ENCODE assay signal across 23 cellular contexts in the genomic region with DNA sequence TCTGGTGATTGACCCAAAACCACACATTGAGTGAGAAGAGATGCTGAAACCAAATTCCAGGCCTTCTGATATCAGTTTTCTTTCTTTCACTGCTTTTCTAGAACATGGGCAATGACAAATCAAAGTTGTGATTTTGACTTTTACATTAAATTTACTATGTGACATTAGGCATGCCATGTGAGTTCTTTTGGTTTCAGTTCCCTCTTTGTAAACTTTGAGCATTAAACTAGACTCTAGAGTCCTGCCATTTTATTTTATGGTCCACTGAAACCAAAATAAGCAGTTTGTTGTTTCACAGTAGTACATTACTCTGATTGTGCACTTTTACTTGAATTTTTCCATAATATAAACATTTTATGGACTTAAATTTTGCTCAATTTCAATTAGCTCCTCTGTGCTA.
DNase-seq lines count a peak whose midpoint lies in the region; ATAC-seq, FAIRE-seq and TF ChIP-seq lines count a peak whose summit lies in the region.
"Had no signal": no experiment of that assay in that cellular context is flagged by ENCODE, and none has a peak within 500 bp of the region (broad histone marks: within the 10 kb centered on the region; RNA-seq: fewer than 3 reads in every experiment).

No MANE protein-coding gene starts in this region.

- no peaks in the 10 kb centered on the region for H3K9me3 ChIP-seq in GM12878 (replicated peaks; ENCODE audit: control insufficient read depth, insufficient read depth, low read length)
- no peaks in the 10 kb centered on the region for H3K9me3 ChIP-seq in right atrium auricular region
- H3K9me3 ChIP-seq: gastrocnemius medialis, mucosa of descending colon, vagina had no signal

- H3K27ac ChIP-seq in GM12878 (ENCODE audit: control insufficient read depth, insufficient read depth), result no peak overlapping the region
- H3K27ac ChIP-seq in right atrium auricular region, result no peak overlapping the region
- H3K27ac ChIP-seq: gastrocnemius medialis, KMS-11, PC-9, vagina had no signal

- H3K27me3 ChIP-seq in GM12878 (replicated peaks in 1 of 2; ENCODE audit: control insufficient read depth in 2 of 2, insufficient read depth in 2 of 2, low read length in 1 of 2) (no peaks in the 10 kb centered on the region), right atrium auricular region (no peaks in the 10 kb centered on the region)
- H3K27me3 ChIP-seq: gastrocnemius medialis, vagina had no signal

- H3K4me1 Mint-ChIP-seq in endothelial cell (ENCODE audit: unreplicated experiment), result no peaks in the 10 kb centered on the region
- H3K4me1 Mint-ChIP-seq: activated CD4-positive, alpha-beta T cell treated with anti-CD3 and anti-CD28 coated beads, Interleukin-2, amount 10 ng/mL, durations not matched to agents 7 days and 5 days had no signal

- TF ChIP-seq POLR2A in GM12878 (IDR thresholded peaks at IDR 0.05; ENCODE audit: low read depth, low read length), result no peak

- BruUV-seq in GM12878 (replicated peaks; lab: Mats Ljungman, UMichigan), result no TSS peak

- H3K4me2 ChIP-seq in GM12878 (ENCODE audit: control insufficient read depth, insufficient read depth), result no peak overlapping the region
- H3K4me2 ChIP-seq: KMS-11, PC-9 had no signal

- SMC1A ChIA-PET in GM12878 (lab: Charles Lee; ENCODE audit: uncharacterized antibody, unreplicated experiment), result no interaction called here

- CTCF ChIA-PET in GM12878 (lab: Yijun Ruan, JAX), result interaction anchor here (1.5 to 1.9 kb wide), 2 partner anchors 8 to 9 kb away, joined by 3 to 4 read pairs; no protein-coding TSS in a partner anchor

- no peak overlapping the region for H3K4me3 Mint-ChIP-seq in endothelial cell (ENCODE audit: unreplicated experiment)
- H3K4me3 Mint-ChIP-seq: activated CD4-positive, alpha-beta T cell treated with anti-CD3 and anti-CD28 coated beads, Interleukin-2, amount 10 ng/mL, durations not matched to agents 7 days and 5 days; activated naive CD4-positive, alpha-beta T cell treated with anti-CD3 and anti-CD28 coated beads for 36 hours had no signal

- H3K36me3 Mint-ChIP-seq in endothelial cell (ENCODE audit: low read depth, unreplicated experiment), result no peaks in the 10 kb centered on the region

- POLR2A ChIA-PET in GM12878 (lab: Charles Lee), result no interaction called here

- FAIRE-seq in GM18507 (lab: Jason Lieb, UNC) (peak; percentile 12), GM12878 (lab: Jason Lieb, UNC) (no peak)
- FAIRE-seq: colon, H1 had no signal

- no peak overlapping the region for H3K27ac Mint-ChIP-seq in endothelial cell (ENCODE audit: unreplicated experiment)
- H3K27ac Mint-ChIP-seq: activated CD4-positive, alpha-beta T cell treated with anti-CD3 and anti-CD28 coated beads, Interleukin-2, amount 10 ng/mL, durations not matched to agents 7 days and 5 days; activated naive CD4-positive, alpha-beta T cell treated with anti-CD3 and anti-CD28 coated beads for 36 hours had no signal

- TF ChIP-seq RAD21 in GM12878 (IDR thresholded peaks at IDR 0.05; ENCODE audit: insufficient read depth, low read depth, low read length), result no peak

- H3K4me3 ChIP-seq in GM12878, result no peak overlapping the region
- H3K4me3 ChIP-seq in right atrium auricular region, result no peak overlapping the region
- H3K4me3 ChIP-seq: gastrocnemius medialis, mucosa of descending colon, PC-9, vagina had no signal

- no peak for DNase-seq in GM18507 (ENCODE audit: extremely low spot score, insufficient read length, low read depth)
- no peak for DNase-seq in GM12878 (ENCODE audit: low read depth, low spot score)
- no peak for DNase-seq in endothelial cell (ENCODE audit: low spot score)
- DNase-seq in effector CD8-positive, alpha-beta T cell (lab: John Stamatoyannopoulos, UW), result no peak
- no peak for DNase-seq in right atrium auricular region (ENCODE audit: low spot score)
- DNase-seq: activated CD4-positive, alpha-beta T cell treated with anti-CD3 and anti-CD28 coated beads, Interleukin-2, amount 10 ng/mL, durations not matched to agents 7 days and 5 days; activated naive CD4-positive, alpha-beta T cell treated with anti-CD3 and anti-CD28 coated beads for 36 hours; activated T-cell treated with anti-CD3 and anti-CD28 coated beads for 4 hours; gastrocnemius medialis; mucosa of descending colon; NCI-H146; NCI-H510A; occipital lobe; PC-9; stimulated activated CD4-positive, alpha-beta T cell treated with anti-CD3 and anti-CD28 coated beads, Interleukin-2, amount 100 ng/mL, for 48 hours; substantia nigra had no signal

- H2AFZ ChIP-seq in GM12878 (ENCODE audit: control insufficient read depth, low read depth, low read length), result no peak overlapping the region
- H2AFZ ChIP-seq: PC-9 had no signal

- no peak for TF ChIP-seq EP300 in GM12878 (IDR thresholded peaks at IDR 0.05; ENCODE audit: borderline replicate concordance in 1 of 2, control insufficient read depth in 1 of 2, low read depth in 2 of 2, low read length in 2 of 2)

- in situ Hi-C loops in GM12878 (cut with MboI), result loop anchor here (25.0 kb wide), 1 partner anchor 1606 kb away; no protein-coding TSS in a partner anchor

- no peak overlapping the region for H3K9ac ChIP-seq in GM12878 (ENCODE audit: control insufficient read depth, insufficient read depth, low read length)
- H3K9ac ChIP-seq: KMS-11 had no signal

- intact Hi-C loops in GM12878 (cut with micrococcal nuclease; ENCODE audit: unreplicated experiment), result no loop called here

- H3K36me3 ChIP-seq in GM12878 (ENCODE audit: control insufficient read depth in 2 of 2, insufficient read depth in 2 of 2, low read length in 1 of 2) (no peaks in the 10 kb centered on the region), right atrium auricular region (no peaks in the 10 kb centered on the region)
- H3K36me3 ChIP-seq: gastrocnemius medialis, vagina had no signal

- no peaks in the 10 kb centered on the region for H3K9me3 Mint-ChIP-seq in endothelial cell (ENCODE audit: unreplicated experiment)
- H3K9me3 Mint-ChIP-seq: activated CD4-positive, alpha-beta T cell treated with anti-CD3 and anti-CD28 coated beads, Interleukin-2, amount 10 ng/mL, durations not matched to agents 7 days and 5 days had no signal

- H4K20me1 ChIP-seq in GM12878 (ENCODE audit: control insufficient read depth, insufficient read depth), result no peaks in the 10 kb centered on the region

- no peaks in the 10 kb centered on the region for H3K27me3 Mint-ChIP-seq in endothelial cell (ENCODE audit: unreplicated experiment)
- H3K27me3 Mint-ChIP-seq: activated CD4-positive, alpha-beta T cell treated with anti-CD3 and anti-CD28 coated beads, Interleukin-2, amount 10 ng/mL, durations not matched to agents 7 days and 5 days had no signal

- TF ChIP-seq CTCF in GM12878 (IDR thresholded peaks at IDR 0.05 in 2 of 3, conservative IDR thresholded peaks at IDR 0.05 in 1 of 3; ENCODE audit: control insufficient read depth in 2 of 3, extremely low read depth in 1 of 3, insufficient read depth in 1 of 3, low read depth in 3 of 3, low read length in 3 of 3) (no peak), endothelial cell (IDR thresholded peaks at IDR 0.05; ENCODE audit: unreplicated experiment) (no peak), right atrium auricular region (IDR thresholded peaks at IDR 0.05) (no peak)

- ATAC-seq in GM21526 (IDR thresholded peaks at IDR 0.05; ENCODE audit: low FRiP score, unreplicated experiment) (peak; percentile 83), HG03432 (IDR thresholded peaks at IDR 0.05; ENCODE audit: unreplicated experiment) (peak; percentile 66), GM12878 (peak; percentile 79), HG03039 (IDR thresholded peaks at IDR 0.05; ENCODE audit: unreplicated experiment) (no peak)
- ATAC-seq: gastrocnemius medialis, mucosa of descending colon had no signal

- RAD21 ChIA-PET in GM12878 (lab: Charles Lee; ENCODE audit: unreplicated experiment), result no interaction called here

- H3K79me2 ChIP-seq in GM12878 (ENCODE audit: control insufficient read depth, insufficient read depth, low read length), result no peaks in the 10 kb centered on the region

- no peaks in the 10 kb centered on the region for H3K4me1 ChIP-seq in GM12878 (ENCODE audit: control insufficient read depth, insufficient read depth, low read length)
- no peaks in the 10 kb centered on the region for H3K4me1 ChIP-seq in right atrium auricular region
- H3K4me1 ChIP-seq: gastrocnemius medialis, vagina had no signal

TF ChIP-seq in GM12878, 131 proteins besides CTCF, POLR2A, EP300 and RAD21:
- TF ChIP-seq BMI1 (IDR thresholded peaks at IDR 0.05; ENCODE audit: borderline replicate concordance) (no peak), SPI1 (IDR thresholded peaks at IDR 0.05; ENCODE audit: borderline replicate concordance, insufficient read depth, low read depth, low read length) (peak; percentile 88), NFXL1 (IDR thresholded peaks at IDR 0.05; ENCODE audit: borderline replicate concordance) (no peak), ZNF622 (IDR thresholded peaks at IDR 0.05) (no peak), RELA (IDR thresholded peaks at IDR 0.05; ENCODE audit: borderline replicate concordance, partially characterized antibody) (no peak)
